ENCODE assay signal across 8 cellular contexts in the genomic region with DNA sequence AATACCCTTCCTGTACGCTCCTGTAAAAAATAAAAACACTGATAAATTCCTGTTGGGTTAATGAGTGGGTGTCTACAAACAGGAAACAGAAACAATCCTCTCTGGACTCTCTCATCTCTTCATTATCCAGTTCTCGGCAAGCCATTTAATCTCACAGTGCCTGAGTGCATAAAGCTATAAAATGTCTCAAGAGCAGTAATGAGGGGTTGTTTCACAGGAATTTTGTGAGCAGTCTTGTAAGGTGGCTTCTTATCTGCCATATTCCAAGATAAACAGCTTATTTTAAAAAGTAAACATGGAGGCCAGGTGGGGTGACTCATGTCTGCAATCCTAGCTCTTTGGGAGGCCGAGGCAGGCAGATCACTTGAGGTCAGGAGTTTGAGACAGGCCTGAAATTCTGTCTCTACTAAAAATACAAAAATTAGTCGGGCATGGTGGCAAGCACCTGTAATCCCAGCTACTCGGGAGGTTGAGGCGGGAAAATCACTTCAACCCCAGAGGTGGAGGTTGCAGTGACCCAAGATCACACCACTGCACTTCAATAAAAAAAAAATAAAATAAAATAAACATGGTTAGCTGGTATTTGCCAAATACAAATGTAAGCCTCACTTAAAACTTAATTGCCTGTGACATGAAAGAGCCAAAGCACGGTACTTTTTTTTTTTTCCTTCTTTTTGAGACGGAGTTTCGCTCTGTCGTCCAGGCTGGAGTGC. TPM values are rescaled to one million over a fixed set of nuclear protein-coding genes. Genes with fewer than 3 reads are reported as not detected.
A peak's percentile ranks its signal among the peaks of the same experiment; 100 is the strongest.
DNase-seq lines count a peak whose midpoint lies in the region; ATAC-seq and TF ChIP-seq lines count a peak whose summit lies in the region.

No MANE protein-coding gene starts in this region.

- H3K9me3 ChIP-seq in RWPE2 (ENCODE audit: severe bottlenecking) (no peaks in the 10 kb centered on the region), stomach (no peaks in the 10 kb centered on the region)

- TF ChIP-seq EP300 in stomach (IDR thresholded peaks at IDR 0.05) = no peak

- H3K36me3 ChIP-seq in RWPE2 (ENCODE audit: low read depth) = peaks cover 25% of the 10 kb centered on the region
- H3K36me3 ChIP-seq in stomach = peaks cover 8 to 34% (median 32%) of the 10 kb centered on the region in 4 donors

- TF ChIP-seq POLR2A in stomach (IDR thresholded peaks at IDR 0.05) = no peak

- 46 to 63% (median 52%) methylated on average over 10 of the region's 10 CpGs for WGBS in stomach, 5 donors

- TF ChIP-seq CTCF in HFF-Myc (IDR thresholded peaks at IDR 0.05; ENCODE audit: low read depth, low read length, missing control alignments) = no peak
- TF ChIP-seq CTCF in RWPE2 (IDR thresholded peaks at IDR 0.05; ENCODE audit: poor library complexity, severe bottlenecking) = no peak
- no peak for TF ChIP-seq CTCF in stomach (IDR thresholded peaks at IDR 0.05)

- no peak for ATAC-seq in RWPE2 (ENCODE audit: low read depth)
- ATAC-seq in left ventricle myocardium superior = peak; percentile 23
- ATAC-seq in GM21723 (IDR thresholded peaks at IDR 0.05; ENCODE audit: unreplicated experiment) = no peak
- ATAC-seq in HG02588 (IDR thresholded peaks at IDR 0.05; ENCODE audit: unreplicated experiment) = no peak
- ATAC-seq in activated naive CD4-positive, alpha-beta T cell treated with anti-CD3 and anti-CD28 coated beads, Interleukin-2, amount 50 U/mL, for 72 hours = no peak

- DNase-seq in HFF-Myc (ENCODE audit: extremely low read depth, low read depth) = peak; percentile 16
- no peak for DNase-seq in RWPE2 (ENCODE audit: low spot score)
- DNase-seq in left ventricle myocardium superior = no peak
- no peak for DNase-seq in stomach
- no peak for DNase-seq in activated naive CD4-positive, alpha-beta T cell treated with anti-CD3 and anti-CD28 coated beads, Interleukin-2, amount 50 U/mL, for 72 hours (ENCODE audit: low spot score in 2 of 2)
- DNase-seq in GM19240 (ENCODE audit: insufficient read length, low spot score) = no peak

- H3K36me3 Mint-ChIP-seq in activated naive CD4-positive, alpha-beta T cell treated with anti-CD3 and anti-CD28 coated beads, Interleukin-2, amount 50 U/mL, for 72 hours = peaks cover 4 to 18% of the 10 kb centered on the region in 2 donors

- H3K4me3 ChIP-seq in HFF-Myc (replicated peaks; ENCODE audit: low read depth, low read length) = no peak overlapping the region
- no peak overlapping the region for H3K4me3 ChIP-seq in RWPE2 (ENCODE audit: severe bottlenecking)
- no peak overlapping the region for H3K4me3 ChIP-seq in stomach

- H3K4me1 ChIP-seq in RWPE2 (ENCODE audit: insufficient read depth, poor library complexity, severe bottlenecking) (peaks cover 23% of the 10 kb centered on the region), stomach (peaks cover 0 to 62% (median 31%) of the 10 kb centered on the region in 4 donors)

- H3K27ac ChIP-seq in RWPE2 (ENCODE audit: poor library complexity, severe bottlenecking) (peak overlapping the region; percentile 77), stomach (peak overlapping the region in 4 of 5 donors; percentile 44 to 67 (median 56))

- intact Hi-C loops in left ventricle myocardium superior (cut with micrococcal nuclease) = no loop called here
- intact Hi-C loops in stomach (cut with DNase I; ENCODE audit: low total_unique reads) = no loop called here

- H3K27ac Mint-ChIP-seq in activated naive CD4-positive, alpha-beta T cell treated with anti-CD3 and anti-CD28 coated beads, Interleukin-2, amount 50 U/mL, for 72 hours = no peak overlapping the region

- H3K27me3 ChIP-seq in RWPE2 (ENCODE audit: insufficient read depth, poor library complexity, severe bottlenecking) (no peaks in the 10 kb centered on the region), stomach (no peaks in the 10 kb centered on the region)

- no peaks in the 10 kb centered on the region for H3K9me3 Mint-ChIP-seq in activated naive CD4-positive, alpha-beta T cell treated with anti-CD3 and anti-CD28 coated beads, Interleukin-2, amount 50 U/mL, for 72 hours

RNA-seq across cellular contexts. Expression of a gene that starts 54.0 kb away (rescaled TPM):
- total RNA-seq in left ventricle myocardium superior = 93.3 TPM
- total RNA-seq in stomach = 100 to 1,000 TPM in 1 of 5 donors, 10 to 100 TPM in 4; 66.6 to 133 (median 87.5) TPM
- 10 to 100 TPM; 16.0 to 16.7 (median 16.2) TPM for polyA plus RNA-seq in stomach
- total RNA-seq in activated naive CD4-positive, alpha-beta T cell treated with anti-CD3 and anti-CD28 coated beads, Interleukin-2, amount 50 U/mL, for 72 hours = 10 to 100 TPM; 40.7 to 69.0 TPM
